In the genomic region with DNA sequence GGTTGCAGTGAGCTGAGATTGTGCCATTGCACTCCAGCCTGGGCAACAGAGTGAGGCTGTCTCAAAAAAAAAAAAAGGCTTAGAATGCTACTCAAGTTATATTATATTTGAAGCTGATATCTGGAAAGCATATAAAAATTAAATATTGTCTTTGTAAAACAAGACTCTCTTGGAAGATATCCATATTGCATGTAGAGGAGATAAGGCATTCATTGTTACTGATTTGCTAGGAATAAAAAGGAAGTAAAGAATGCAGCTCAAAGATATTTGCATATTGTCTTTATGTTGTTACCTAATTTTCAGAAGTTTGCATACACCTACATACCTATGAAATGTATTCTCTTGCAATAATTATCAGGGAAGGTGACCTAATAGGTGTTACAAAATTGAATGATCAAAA, we compare ENCODE assay signal across 19 cellular contexts.
DNase-seq lines count a peak whose midpoint lies in the region; ATAC-seq and TF ChIP-seq lines count a peak whose summit lies in the region.
"Had no signal": no experiment of that assay in that cellular context is flagged by ENCODE, and none has a peak within 500 bp of the region (broad histone marks: within the 10 kb centered on the region; RNA-seq: fewer than 3 reads in every experiment).

No MANE protein-coding gene starts in this region.

- TF ChIP-seq POLR2A in heart left ventricle (IDR thresholded peaks at IDR 0.05), result no peak

- no peak overlapping the region for H3K4me3 ChIP-seq in heart left ventricle
- H3K4me3 ChIP-seq in right cardiac atrium (ENCODE audit: low read length), result no peak overlapping the region
- H3K4me3 ChIP-seq in psoas muscle, result no peak overlapping the region
- H3K4me3 ChIP-seq: BLaER1, GM23248 had no signal

- H3K27ac ChIP-seq in heart left ventricle (peak overlapping the region; percentile 28 to 87 (median 70)), right cardiac atrium (ENCODE audit: low read length) (no peak overlapping the region), VCaP (peak overlapping the region; percentile 54), psoas muscle (peak overlapping the region; percentile 11)
- H3K27ac ChIP-seq: 22Rv1, BLaER1, C4-2B, GM23248 had no signal

- DNase-seq in heart left ventricle (no peak), right cardiac atrium (no peak), NCI-H1048 (lab: John Stamatoyannopoulos, UW) (peak; percentile 66), psoas muscle (no peak)
- DNase-seq in activated CD8-positive, alpha-beta memory T cell treated with anti-CD3 and anti-CD28 coated beads, Interleukin-2, amount 50 U/mL, for 4 hours, result no peak
- DNase-seq: Caco-2; CD4-positive, CD25-positive, alpha-beta regulatory T cell; CD8-positive, alpha-beta T cell; DMS153; DND-41; GM23248; H7 had no signal

- intact Hi-C loops in heart left ventricle (cut with DNase I) (loop anchor here in 2 of 10 donors (5.0 to 10.0 kb wide), 2 partner anchors 94 to 198 kb away; no protein-coding TSS in a partner anchor), right cardiac atrium (cut with DNase I) (no loop called here), psoas muscle (cut with DNase I) (no loop called here)

- H3K27me3 ChIP-seq in heart left ventricle (no peaks in the 10 kb centered on the region), right cardiac atrium (ENCODE audit: control insufficient read depth, insufficient read depth) (no peaks in the 10 kb centered on the region), psoas muscle (ENCODE audit: insufficient read depth in 3 of 3, low read length in 2 of 3) (no peaks in the 10 kb centered on the region)
- H3K27me3 ChIP-seq: BLaER1 had no signal

- peaks cover 0 to 9% (median 0%) of the 10 kb centered on the region in 12 donors for H3K9me3 ChIP-seq in heart left ventricle
- no peaks in the 10 kb centered on the region for H3K9me3 ChIP-seq in right cardiac atrium (ENCODE audit: control insufficient read depth, low read length)
- H3K9me3 ChIP-seq in psoas muscle, result no peaks in the 10 kb centered on the region
- H3K9me3 ChIP-seq: Caco-2 had no signal

- ATAC-seq in heart left ventricle (no peak), right cardiac atrium (no peak), psoas muscle (no peak), HG03159 (IDR thresholded peaks at IDR 0.05; ENCODE audit: unreplicated experiment) (no peak), GM19035 (IDR thresholded peaks at IDR 0.05; ENCODE audit: unreplicated experiment) (no peak)
- ATAC-seq: CD8-positive, alpha-beta T cell; HCT116 had no signal

- TF ChIP-seq CTCF in heart left ventricle (IDR thresholded peaks at IDR 0.05) (no peak), VCaP (conservative IDR thresholded peaks at IDR 0.05) (no peak), psoas muscle (IDR thresholded peaks at IDR 0.05) (no peak)

- peaks cover 0 to 82% (median 12%) of the 10 kb centered on the region in 9 donors for H3K36me3 ChIP-seq in heart left ventricle
- peaks cover 8 to 53% of the 10 kb centered on the region in 2 donors for H3K36me3 ChIP-seq in psoas muscle (ENCODE audit: insufficient read depth in 1 of 2, low read depth in 1 of 2)

- peaks cover 0 to 40% (median 2%) of the 10 kb centered on the region in 12 donors for H3K4me1 ChIP-seq in heart left ventricle
- H3K4me1 ChIP-seq in right cardiac atrium (ENCODE audit: control insufficient read depth, insufficient read depth, low read length), result peaks cover 2% of the 10 kb centered on the region
- H3K4me1 ChIP-seq in psoas muscle, result no peaks in the 10 kb centered on the region
- H3K4me1 ChIP-seq: BLaER1 had no signal
